8 cellular contexts compared by ENCODE assay signal in genomic region chr2:176269319-176270099, GRCh38. TPM values are rescaled to one million over a fixed set of nuclear protein-coding genes. Genes with fewer than 3 reads are reported as not detected.
DNase-seq lines count a peak whose midpoint lies in the region; ATAC-seq and TF ChIP-seq lines count a peak whose summit lies in the region.

Gene MTX2, plus strand, starts transcription at chr2:176269442. Its CDS starts 188 bp downstream, at chr2:176269630.

- H3K4me3 ChIP-seq in DND-41 (ENCODE audit: low read depth in 1 of 2, low read length in 2 of 2) (peak within 1 kb of the TSS; percentile 85 to 89), KMS-11 (IDR thresholded peaks at IDR 0.05; ENCODE audit: insufficient read depth, low read depth, low read length) (peak within 1 kb of the TSS; percentile 90)

- TF ChIP-seq CTCF in DND-41 (IDR thresholded peaks at IDR 0.05; ENCODE audit: borderline replicate concordance, extremely low read depth, low read length, poor library complexity, severe bottlenecking) (no peak), KMS-11 (conservative IDR thresholded peaks at IDR 0.05; ENCODE audit: low read depth, low read length) (no peak)

- H3K27ac ChIP-seq in DND-41 (ENCODE audit: low read length) (peak within 1 kb of the TSS; percentile 85), KMS-11 (peak within 1 kb of the TSS; percentile 71)

- H3K27me3 Mint-ChIP-seq in naive thymus-derived CD8-positive, alpha-beta T cell, result peaks cover 0 to 1% (median 0%) of the 10 kb centered on the region in 5 donors

- H4K20me1 ChIP-seq in DND-41 (ENCODE audit: insufficient read depth, low read length) (peaks cover 11% of the 10 kb centered on the region; the same call in 1 of the 2 replicates), KMS-11 (ENCODE audit: insufficient read depth) (no peaks in the 10 kb centered on the region; the same call in 1 of the 2 replicates)

- H3K4me3 Mint-ChIP-seq in naive thymus-derived CD8-positive, alpha-beta T cell, result peak within 1 kb of the TSS; percentile 94 to 98 (median 98)

- H2AFZ ChIP-seq in DND-41 (ENCODE audit: low read depth, low read length) (peak within 1 kb of the TSS; percentile 99), KMS-11 (ENCODE audit: low read depth) (peak within 1 kb of the TSS; percentile 83)

- POLR2A ChIA-PET in naive thymus-derived CD8-positive, alpha-beta T cell (lab: Charles Lee), result interaction anchor here (0.6 kb wide), 1 partner anchor 21 kb away, joined by 3 read pairs; no protein-coding TSS in a partner anchor

- H3K4me1 Mint-ChIP-seq in naive thymus-derived CD8-positive, alpha-beta T cell, result peaks cover 11 to 49% (median 34%) of the 10 kb centered on the region in 4 donors

- H3K9me3 Mint-ChIP-seq in naive thymus-derived CD8-positive, alpha-beta T cell, result no peaks in the 10 kb centered on the region

- peaks cover 26% of the 10 kb centered on the region for H3K4me1 ChIP-seq in DND-41 (ENCODE audit: insufficient read depth, low read length)
- peaks cover 19% of the 10 kb centered on the region for H3K4me1 ChIP-seq in KMS-11 (ENCODE audit: low read depth, poor library complexity, severe bottlenecking)

- H3K9ac ChIP-seq in DND-41 (ENCODE audit: low read depth, low read length) (peak within 1 kb of the TSS; percentile 87), KMS-11 (peak within 1 kb of the TSS; percentile 89)

- H3K36me3 ChIP-seq in DND-41 (ENCODE audit: insufficient read depth, low read length) (peaks cover 3% of the 10 kb centered on the region; the same call in 1 of the 2 replicates), KMS-11 (ENCODE audit: insufficient read depth) (no peaks in the 10 kb centered on the region)

- peak within 1 kb of the TSS; percentile 83 to 96 (median 92) for H3K27ac Mint-ChIP-seq in naive thymus-derived CD8-positive, alpha-beta T cell

- peaks cover 0 to 6% (median 4%) of the 10 kb centered on the region in 3 donors for H3K36me3 Mint-ChIP-seq in naive thymus-derived CD8-positive, alpha-beta T cell

- peaks cover 39% of the 10 kb centered on the region for H3K79me2 ChIP-seq in DND-41 (ENCODE audit: insufficient read depth, low read length)
- peaks cover 27% of the 10 kb centered on the region for H3K79me2 ChIP-seq in KMS-11 (ENCODE audit: insufficient read depth, low read depth)

- no peaks in the 10 kb centered on the region for H3K9me3 ChIP-seq in DND-41 (ENCODE audit: insufficient read depth, low read length, severe bottlenecking)

- H3K4me2 ChIP-seq in DND-41 (ENCODE audit: insufficient read depth, low read length), result peak within 1 kb of the TSS; percentile 72
- H3K4me2 ChIP-seq in KMS-11, result peak within 1 kb of the TSS; percentile 58

- DNase-seq in DND-41 (peak; percentile 83), RKO (ENCODE audit: low spot score) (peak; percentile 84), activated T-helper 1 cell treated with Interleukin-2 at 50 U/mL for 16 hours (ENCODE audit: low read depth) (peak; percentile 42), fibroblast of gingiva (ENCODE audit: low read depth) (peak; percentile 62)
- peak; percentile 46 to 81 (median 66) for DNase-seq in naive thymus-derived CD8-positive, alpha-beta T cell
- peak; percentile 70 for DNase-seq in stimulated activated naive CD4-positive, alpha-beta T cell treated with Interleukin-2 at 50 U/mL for 16 hours (lab: John Stamatoyannopoulos, UW)

- ATAC-seq in DND-41 (ENCODE audit: insufficient read depth, low read depth), result peak; percentile 95
- ATAC-seq in GM21723 (IDR thresholded peaks at IDR 0.05; ENCODE audit: unreplicated experiment), result peak; percentile 98
- ATAC-seq in naive thymus-derived CD8-positive, alpha-beta T cell, result peak; percentile 89 to 91

- H3K27me3 ChIP-seq in DND-41 (ENCODE audit: insufficient read depth, low read length, poor library complexity), result no peaks in the 10 kb centered on the region
- H3K27me3 ChIP-seq in KMS-11 (ENCODE audit: insufficient read depth, low read depth), result no peaks in the 10 kb centered on the region

RNA-seq across cellular contexts. Expression of gene MTX2, which starts in this region (rescaled TPM):
- total RNA-seq in naive thymus-derived CD8-positive, alpha-beta T cell, result 10 to 100 TPM in 1 of 2 experiments, 1 to 10 TPM in 1; 8.3 to 11.3 TPM
- 10 to 100 TPM; 16.5 to 20.0 (median 19.2) TPM for polyA plus RNA-seq in naive thymus-derived CD8-positive, alpha-beta T cell

Comparison
In these comparisons a context has a peak if more than half of its experiments do, and no peak if none do; other contexts are left out.
1. Peak in every context shown above with its lines: DNase-seq, ATAC-seq, H3K4me3 ChIP-seq and H3K27ac ChIP-seq.